20 cellular contexts compared by ENCODE assay signal in the genomic region with DNA sequence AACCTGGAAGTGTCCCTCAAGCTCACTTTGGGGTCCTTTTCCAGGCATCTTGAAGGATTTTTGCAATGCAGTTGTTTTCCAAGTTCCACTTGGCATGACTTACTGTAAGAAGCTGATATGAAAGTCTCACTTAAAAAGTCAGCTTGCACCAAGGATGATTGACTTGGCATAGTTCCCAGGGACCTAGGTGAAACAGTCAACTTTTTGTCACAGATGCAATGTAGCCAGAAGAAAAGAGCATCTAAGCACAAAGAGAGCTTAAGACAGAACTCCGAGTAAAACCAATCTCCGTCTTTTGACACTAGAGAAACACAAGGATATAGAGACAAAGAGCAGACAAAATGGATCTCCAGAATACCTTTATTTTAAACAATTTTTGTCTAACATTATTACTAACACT. TPM values are rescaled to one million over a fixed set of nuclear protein-coding genes. Genes with fewer than 3 reads are reported as not detected.
DNase-seq lines count a peak whose midpoint lies in the region; TF ChIP-seq lines count a peak whose summit lies in the region.
"Had no signal": no experiment of that assay in that cellular context is flagged by ENCODE, and none has a peak within 500 bp of the region (broad histone marks: within the 10 kb centered on the region; RNA-seq: fewer than 3 reads in every experiment).

No MANE protein-coding gene starts in this region.

- TF ChIP-seq CTCF in LNCaP clone FGC (IDR thresholded peaks at IDR 0.05; ENCODE audit: control insufficient read depth, extremely low read depth, insufficient read depth) = no peak
- no peak for TF ChIP-seq CTCF in neural crest cell (conservative IDR thresholded peaks at IDR 0.05)

- H3K27me3 Mint-ChIP-seq in neural crest cell (ENCODE audit: low read depth) = peaks cover 38% of the 10 kb centered on the region

- H3K9me3 Mint-ChIP-seq in neural crest cell = no peaks in the 10 kb centered on the region

- peak; percentile 4 for DNase-seq in DMS53 (lab: John Stamatoyannopoulos, UW)
- DNase-seq in DMS53 treated with DMSO at 0.1 percent for 48 hours (lab: John Stamatoyannopoulos, UW; ENCODE audit: unreplicated experiment) = no peak
- peak; percentile 81 for DNase-seq in LNCaP clone FGC (ENCODE audit: low read depth)
- DNase-seq in RPMI8226 = peak; percentile 78
- no peak for DNase-seq in neural crest cell (ENCODE audit: low read depth, low spot score)
- no peak for DNase-seq in HK-2 (ENCODE audit: unreplicated experiment)
- no peak for DNase-seq in superior temporal gyrus (ENCODE audit: extremely low spot score)
- DNase-seq in NCI-H226 = no peak
- DNase-seq: 8988T; Caco-2; CD4-positive, alpha-beta memory T cell; DMS153; MV-4-11; NCI-H1417 treated with DMSO at 0.1 percent for 48 hours; NCI-H187; NCI-H446 treated with DMSO at 0.1 percent for 48 hours; NCI-H526 treated with DMSO at 0.1 percent for 48 hours; NK-92 treated with Interleukin-12 subunit alpha and Interleukin-12 subunit beta, amount 100 ng/mL, for 24 hours; T-cell had no signal

- no peak overlapping the region for H3K27ac Mint-ChIP-seq in neural crest cell (ENCODE audit: unreplicated experiment)
- H3K27ac Mint-ChIP-seq: T-cell had no signal

- no peak overlapping the region for H3K4me3 ChIP-seq in LNCaP clone FGC (ENCODE audit: low read depth, low read length)
- H3K4me3 ChIP-seq: BLaER1 treated with 17β-estradiol and CSF1 and Interleukin-3, amounts not matched to agents 10 nM and 100 nM had no signal

- peaks cover 6% of the 10 kb centered on the region for H3K36me3 Mint-ChIP-seq in neural crest cell (ENCODE audit: low read depth)

- peak overlapping the region; percentile 62 for H3K4me3 Mint-ChIP-seq in neural crest cell
- H3K4me3 Mint-ChIP-seq: CD4-positive, alpha-beta memory T cell; T-cell had no signal

- peaks cover 19% of the 10 kb centered on the region for H3K4me1 Mint-ChIP-seq in neural crest cell

RNA-seq across cellular contexts. Expression of gene ZSCAN12, which starts 2.6 kb away (rescaled TPM):
- total RNA-seq in neural crest cell = 16.6 and 18.0 TPM in 2 replicates

RNA-seq across cellular contexts. Expression of gene ZSCAN23, which starts 41.1 kb away (rescaled TPM):
- 11.8 and 12.5 TPM in 2 replicates for total RNA-seq in neural crest cell
- total RNA-seq: Caco-2 had no signal

RNA-seq across cellular contexts. Expression of gene ZKSCAN3, which starts 52.5 kb away (rescaled TPM):
- 11.5 and 12.1 TPM in 2 replicates for total RNA-seq in neural crest cell

Comparison
In these comparisons a context has a peak if more than half of its experiments do, and no peak if none do; other contexts are left out.
1. DNase-seq: peak in DMS53 (single experiment), LNCaP clone FGC (single experiment) and RPMI8226 (single experiment); none in DMS53 treated with DMSO at 0.1 percent for 48 hours (single experiment), neural crest cell (single experiment), HK-2 (single experiment), superior temporal gyrus (single experiment) and NCI-H226 (single experiment).